In genomic region chr9:132412089-132412488, GRCh38 we compare ENCODE assay signal across 9 cellular contexts. TPM values are rescaled to one million over a fixed set of nuclear protein-coding genes. Genes with fewer than 3 reads are reported as not detected.
DNase-seq lines count a peak whose midpoint lies in the region; ATAC-seq and TF ChIP-seq lines count a peak whose summit lies in the region.
"Had no signal": no experiment of that assay in that cellular context is flagged by ENCODE, and none has a peak within 500 bp of the region (broad histone marks: within the 10 kb centered on the region; RNA-seq: fewer than 3 reads in every experiment).

No MANE protein-coding gene starts in this region.

- no peak overlapping the region for H3K27ac ChIP-seq in fibroblast of lung (ENCODE audit: insufficient read depth, low read length)
- no peak overlapping the region for H3K27ac ChIP-seq in transverse colon
- H3K27ac ChIP-seq: thoracic aorta had no signal

- H3K4me2 ChIP-seq in fibroblast of lung (ENCODE audit: extremely low read depth, insufficient read depth, low read length), result no peak overlapping the region

- TF ChIP-seq CTCF in GM20000 (IDR thresholded peaks at IDR 0.05; ENCODE audit: extremely low read depth, missing control alignments), result peak; percentile 28
- peak; percentile 50 to 59 for TF ChIP-seq CTCF in fibroblast of lung (conservative IDR thresholded peaks at IDR 0.05 in 1 of 2, IDR thresholded peaks at IDR 0.05 in 1 of 2; ENCODE audit: low read depth in 1 of 2, low read length in 2 of 2)
- peak; percentile 27 to 34 (median 34) for TF ChIP-seq CTCF in transverse colon (IDR thresholded peaks at IDR 0.05)

- H3K36me3 ChIP-seq in fibroblast of lung (ENCODE audit: control insufficient read depth, insufficient read depth, low read length) (no peaks in the 10 kb centered on the region), transverse colon (no peaks in the 10 kb centered on the region)
- H3K36me3 ChIP-seq: thoracic aorta had no signal

- H3K4me3 ChIP-seq in fibroblast of lung (replicated peaks in 1 of 4; ENCODE audit: control extremely low read depth in 1 of 4, insufficient read depth in 1 of 4, low read depth in 3 of 4, low read length in 4 of 4), result no peak overlapping the region
- no peak overlapping the region for H3K4me3 ChIP-seq in transverse colon

- no peaks in the 10 kb centered on the region for H3K79me2 ChIP-seq in fibroblast of lung (ENCODE audit: control insufficient read depth, insufficient read depth, low read length)

- DNase-seq in CD1c-positive myeloid dendritic cell (ENCODE audit: extremely low spot score) (peak; percentile 24), GM20000 (ENCODE audit: low spot score) (peak; percentile 46), SW480 (ENCODE audit: low spot score) (peak; percentile 34), fibroblast of lung (ENCODE audit: low read depth in 2 of 2) (peak; percentile 3 to 8), transverse colon (no peak), LoVo (ENCODE audit: low spot score) (no peak)
- no peak for DNase-seq in activated T-helper 2 cell treated with anti-CD3 and anti-CD28 coated beads, Interferon-gamma antibody, Interleukin-2, Interleukin-4, amounts not matched to agents 10 μg/mL and 5 μg/mL and 100 μg/mL, durations not matched to agents 14 hours and 24 hours and 36 hours (ENCODE audit: low spot score)

- H3K9me3 Mint-ChIP-seq in activated T-helper 2 cell treated with anti-CD3 and anti-CD28 coated beads, Interferon-gamma antibody, Interleukin-2, Interleukin-4, amounts not matched to agents 10 μg/mL and 5 μg/mL and 100 μg/mL, durations not matched to agents 14 hours and 24 hours and 36 hours, result no peaks in the 10 kb centered on the region

- H3K36me3 Mint-ChIP-seq in activated T-helper 2 cell treated with anti-CD3 and anti-CD28 coated beads, Interferon-gamma antibody, Interleukin-2, Interleukin-4, amounts not matched to agents 10 μg/mL and 5 μg/mL and 100 μg/mL, durations not matched to agents 14 hours and 24 hours and 36 hours (ENCODE audit: low read depth), result no peaks in the 10 kb centered on the region

- no peak overlapping the region for H3K9ac ChIP-seq in fibroblast of lung (ENCODE audit: insufficient read depth, low read length)

- intact Hi-C loops in transverse colon (cut with DNase I; ENCODE audit: low total_unique reads), result no loop called here
- intact Hi-C loops in activated T-helper 2 cell treated with anti-CD3 and anti-CD28 coated beads, Interferon-gamma antibody, Interleukin-2, Interleukin-4, amounts not matched to agents 10 μg/mL and 5 μg/mL and 100 μg/mL, durations not matched to agents 14 hours and 24 hours and 36 hours (cut with micrococcal nuclease), result loop anchor here (5.0 kb wide), 4 partner anchors 75 to 1750 kb away; partner anchors contain the start of gene PRDM12

- WGBS in transverse colon (ENCODE audit: low coverage in 1 of 2), 2 donors, result 0 to 7% methylated on average over 3 to 8 of the region's 8 CpGs

- no peak overlapping the region for H2AFZ ChIP-seq in fibroblast of lung (ENCODE audit: low read length)

- H3K27me3 ChIP-seq in fibroblast of lung (ENCODE audit: control insufficient read depth, insufficient read depth, low read length) (peaks cover 25% of the 10 kb centered on the region), transverse colon (peaks cover 80% of the 10 kb centered on the region)

- peaks cover 17% of the 10 kb centered on the region for H3K4me1 Mint-ChIP-seq in activated T-helper 2 cell treated with anti-CD3 and anti-CD28 coated beads, Interferon-gamma antibody, Interleukin-2, Interleukin-4, amounts not matched to agents 10 μg/mL and 5 μg/mL and 100 μg/mL, durations not matched to agents 14 hours and 24 hours and 36 hours (ENCODE audit: low read depth)

- TF ChIP-seq POLR2A in transverse colon (IDR thresholded peaks at IDR 0.05), result no peak

- H4K20me1 ChIP-seq in fibroblast of lung (ENCODE audit: control insufficient read depth, extremely low read depth, insufficient read depth, low read length), result no peaks in the 10 kb centered on the region

- H3K4me1 ChIP-seq in fibroblast of lung (ENCODE audit: control insufficient read depth, extremely low read depth, insufficient read depth, low read length) (peaks cover 2% of the 10 kb centered on the region), transverse colon (peaks cover 13 to 22% (median 16%) of the 10 kb centered on the region in 4 donors)

- in situ Hi-C loops in transverse colon (cut with MboI; ENCODE audit: low pct_ligation_motif_present in 1 of 4, low pct_unique_long_range_greater_than_20kb in 1 of 4, low sequenced_read_pairs in 3 of 4), result loop anchor here in 3 of 4 donors (10.0 to 25.0 kb wide), 2 partner anchors 393 to 400 kb away; no protein-coding TSS in a partner anchor

- H3K9me3 ChIP-seq in fibroblast of lung (ENCODE audit: control insufficient read depth, insufficient read depth, low read depth, low read length) (no peaks in the 10 kb centered on the region), transverse colon (no peaks in the 10 kb centered on the region)
- H3K9me3 ChIP-seq: thoracic aorta had no signal

- peaks cover 53% of the 10 kb centered on the region for H3K27me3 Mint-ChIP-seq in activated T-helper 2 cell treated with anti-CD3 and anti-CD28 coated beads, Interferon-gamma antibody, Interleukin-2, Interleukin-4, amounts not matched to agents 10 μg/mL and 5 μg/mL and 100 μg/mL, durations not matched to agents 14 hours and 24 hours and 36 hours (ENCODE audit: low read depth)

- no peak for ATAC-seq in GM21619 (IDR thresholded peaks at IDR 0.05; ENCODE audit: unreplicated experiment)

- no peak overlapping the region for H3K27ac Mint-ChIP-seq in activated T-helper 2 cell treated with anti-CD3 and anti-CD28 coated beads, Interferon-gamma antibody, Interleukin-2, Interleukin-4, amounts not matched to agents 10 μg/mL and 5 μg/mL and 100 μg/mL, durations not matched to agents 14 hours and 24 hours and 36 hours

- no peak for TF ChIP-seq EP300 in transverse colon (IDR thresholded peaks at IDR 0.05; ENCODE audit: low read depth)

- H3K4me3 Mint-ChIP-seq in activated T-helper 2 cell treated with anti-CD3 and anti-CD28 coated beads, Interferon-gamma antibody, Interleukin-2, Interleukin-4, amounts not matched to agents 10 μg/mL and 5 μg/mL and 100 μg/mL, durations not matched to agents 14 hours and 24 hours and 36 hours (ENCODE audit: low read depth), result no peak overlapping the region

RNA-seq across cellular contexts. Expression of gene CFAP77, which starts 2.1 kb away (rescaled TPM):
- total RNA-seq in fibroblast of lung, result 0.26 TPM in 1 of 2 replicates, not detected in the other
- not detected in 2 replicates for polyA plus RNA-seq in fibroblast of lung
- not detected in 2 replicates for polyA plus RNA-seq in fibroblast of lung (2012)
- polyA minus RNA-seq in fibroblast of lung (ENCODE audit: low replicate concordance), result not detected in 2 replicates
- total RNA-seq in transverse colon, result not detected
- total RNA-seq in activated T-helper 2 cell treated with anti-CD3 and anti-CD28 coated beads, Interferon-gamma antibody, Interleukin-2, Interleukin-4, amounts not matched to agents 10 μg/mL and 5 μg/mL and 100 μg/mL, durations not matched to agents 14 hours and 24 hours and 36 hours, result not detected in 2 replicates
- total RNA-seq: thoracic aorta had no signal

RNA-seq across cellular contexts. Expression of gene TTF1, which starts 5.4 kb away (rescaled TPM):
- total RNA-seq in fibroblast of lung, result 6.9 and 8.2 TPM in 2 replicates
- polyA plus RNA-seq in fibroblast of lung, result 11.6 and 13.4 TPM in 2 replicates
- polyA plus RNA-seq in fibroblast of lung (2012), result 8.6 and 10.2 TPM in 2 replicates
- polyA minus RNA-seq in fibroblast of lung (ENCODE audit: low replicate concordance), result not detected in 2 replicates
- total RNA-seq in transverse colon, result 10 to 100 TPM in 2 of 4 donors, 1 to 10 TPM in 2; 6.4 to 14.2 (median 9.4) TPM
- 35.4 and 36.2 TPM in 2 replicates for total RNA-seq in activated T-helper 2 cell treated with anti-CD3 and anti-CD28 coated beads, Interferon-gamma antibody, Interleukin-2, Interleukin-4, amounts not matched to agents 10 μg/mL and 5 μg/mL and 100 μg/mL, durations not matched to agents 14 hours and 24 hours and 36 hours

RNA-seq across cellular contexts. Expression of gene SETX, which starts 57.3 kb away (rescaled TPM):
- total RNA-seq in fibroblast of lung (78.1 and 78.3 TPM in 2 replicates), transverse colon (10 to 100 TPM; 27.7 to 70.5 (median 48.5) TPM)
- 27.3 and 31.5 TPM in 2 replicates for polyA plus RNA-seq in fibroblast of lung
- 21.8 and 27.4 TPM in 2 replicates for polyA plus RNA-seq in fibroblast of lung (2012)
- polyA minus RNA-seq in fibroblast of lung (ENCODE audit: low replicate concordance), result 24.7 and 30.9 TPM in 2 replicates
- total RNA-seq in activated T-helper 2 cell treated with anti-CD3 and anti-CD28 coated beads, Interferon-gamma antibody, Interleukin-2, Interleukin-4, amounts not matched to agents 10 μg/mL and 5 μg/mL and 100 μg/mL, durations not matched to agents 14 hours and 24 hours and 36 hours, result 49.8 and 51.0 TPM in 2 replicates

Comparison
In these comparisons a context has a peak if more than half of its experiments do, and no peak if none do; other contexts are left out.
1. DNase-seq: peak in CD1c-positive myeloid dendritic cell (single experiment), GM20000 (single experiment), SW480 (single experiment) and fibroblast of lung (2 of 2); none in transverse colon (single experiment), LoVo (single experiment) and activated T-helper 2 cell treated with anti-CD3 and anti-CD28 coated beads, Interferon-gamma antibody, Interleukin-2, Interleukin-4, amounts not matched to agents 10 μg/mL and 5 μg/mL and 100 μg/mL, durations not matched to agents 14 hours and 24 hours and 36 hours (single experiment).
2. Peak in every context shown above with its lines, with median percentiles within 50 percentile points of each other: CTCF ChIP-seq.